ENCODE assay signal across 3 cellular contexts in genomic region chr1:94993931-94994645, GRCh38.
TF ChIP-seq lines count a peak whose summit lies in the region.

No MANE protein-coding gene starts in this region.

TF ChIP-seq in A549, 52 proteins besides CTCF, POLR2A, EP300 and RAD21:
- peak; percentile 40; the same call in 1 of the 2 replicates for TF ChIP-seq GATA3 (IDR thresholded peaks at IDR 0.05; ENCODE audit: borderline replicate concordance)
- no peak for TF ChIP-seq PHF8 (IDR thresholded peaks at IDR 0.05; ENCODE audit: borderline replicate concordance, low read depth)
- TF ChIP-seq EHF (CRISPR knock-in tag; IDR thresholded peaks at IDR 0.05) = no peak
- TF ChIP-seq KDM5A (IDR thresholded peaks at IDR 0.05) = no peak

TF ChIP-seq in IMR-90, 13 proteins besides CTCF, POLR2A, EP300 and RAD21:
- TF ChIP-seq RCOR1 (IDR thresholded peaks at IDR 0.05; ENCODE audit: insufficient replicate concordance, low read length) = no peak
- no peak for TF ChIP-seq MAFK (IDR thresholded peaks at IDR 0.05; ENCODE audit: low read depth, low read length)
- no peak for TF ChIP-seq CEBPB (IDR thresholded peaks at IDR 0.05; ENCODE audit: low read depth, low read length)
- no peak for TF ChIP-seq RFX5 (IDR thresholded peaks at IDR 0.05; ENCODE audit: low read depth, low read length)
- no peak for TF ChIP-seq FOS (IDR thresholded peaks at IDR 0.05; ENCODE audit: low read depth, low read length)
TF ChIP-seq in IMR-90: peak in this region for 0.

TF ChIP-seq in H1, 55 proteins besides CTCF, POLR2A, EP300 and RAD21:
- TF ChIP-seq HDAC6 (IDR thresholded peaks at IDR 0.05; ENCODE audit: low read depth, low read length) (no peak), BCL11A (IDR thresholded peaks at IDR 0.05; ENCODE audit: low read depth in 2 of 2, low read length in 2 of 2) (no peak), EZH2 (IDR thresholded peaks at IDR 0.05; ENCODE audit: low read depth, low read length, severe bottlenecking) (no peak), ATF2 (IDR thresholded peaks at IDR 0.05; ENCODE audit: low read length) (no peak)
TF ChIP-seq in H1: peak in this region for 0.
